In genomic region chr7:87876040-87876758, GRCh38 we compare ENCODE assay signal across 8 cellular contexts. TPM values are rescaled to one million over a fixed set of nuclear protein-coding genes. Genes with fewer than 3 reads are reported as not detected.
DNase-seq lines count a peak whose midpoint lies in the region; ATAC-seq and TF ChIP-seq lines count a peak whose summit lies in the region.

TSS of gene DBF4 (plus strand) at chr7:87876493. CDS start at chr7:87876733, 240 bp downstream.
TSS of gene SLC25A40 (minus strand) at chr7:87876360. CDS start at chr7:87858727, 17,633 bp downstream.

- peaks cover 2% of the 10 kb centered on the region for H3K9me3 ChIP-seq in suprapubic skin

- H3K27ac ChIP-seq in suprapubic skin: peak within 1 kb of the TSS; percentile 93

- ATAC-seq in HG02623 (IDR thresholded peaks at IDR 0.05; ENCODE audit: unreplicated experiment) (peak; percentile 85), SK-N-SH treated with all-trans-retinoic acid at 6 μM for 48 hours (peak; percentile 90)

- H3K4me3 ChIP-seq in suprapubic skin: peak within 1 kb of the TSS; percentile 95

- H3K36me3 ChIP-seq in suprapubic skin: no peaks in the 10 kb centered on the region

- no peak for TF ChIP-seq EP300 in suprapubic skin (IDR thresholded peaks at IDR 0.05)

- peak within 1 kb of the TSS; percentile 97 for H3K27ac Mint-ChIP-seq in activated naive CD4-positive, alpha-beta T cell treated with anti-CD3 and anti-CD28 coated beads, Interleukin-2, amount 50 U/mL, for 24 hours

- peak in 1 of 2 donors; percentile 53 for TF ChIP-seq POLR2A in suprapubic skin (IDR thresholded peaks at IDR 0.05)

- no peaks in the 10 kb centered on the region for H3K27me3 Mint-ChIP-seq in activated naive CD4-positive, alpha-beta T cell treated with anti-CD3 and anti-CD28 coated beads, Interleukin-2, amount 50 U/mL, for 24 hours

- peaks cover 6% of the 10 kb centered on the region for H3K9me3 Mint-ChIP-seq in activated naive CD4-positive, alpha-beta T cell treated with anti-CD3 and anti-CD28 coated beads, Interleukin-2, amount 50 U/mL, for 24 hours

- WGBS in suprapubic skin: under 1% methylated on average over 37 of the region's 80 CpGs

- DNase-seq in GM10266 (ENCODE audit: extremely low spot score) (peak; percentile 95), NCI-H1092 treated with DMSO at 0.1 percent for 48 hours (lab: John Stamatoyannopoulos, UW) (peak; percentile 99), glomerular endothelial cell (ENCODE audit: extremely low read depth, low read depth, low spot score) (peak; percentile 14), occipital lobe (lab: John Stamatoyannopoulos, UW) (peak; percentile 85), suprapubic skin (ENCODE audit: low spot score in 2 of 2) (peak; percentile 95 to 96)

- peaks cover 31% of the 10 kb centered on the region for H3K4me1 ChIP-seq in suprapubic skin

- peak within 1 kb of the TSS; percentile 96 for H3K4me3 Mint-ChIP-seq in activated naive CD4-positive, alpha-beta T cell treated with anti-CD3 and anti-CD28 coated beads, Interleukin-2, amount 50 U/mL, for 24 hours

- peaks cover 52% of the 10 kb centered on the region for H3K4me1 Mint-ChIP-seq in activated naive CD4-positive, alpha-beta T cell treated with anti-CD3 and anti-CD28 coated beads, Interleukin-2, amount 50 U/mL, for 24 hours

- H3K27me3 ChIP-seq in suprapubic skin: no peaks in the 10 kb centered on the region

- H3K36me3 Mint-ChIP-seq in activated naive CD4-positive, alpha-beta T cell treated with anti-CD3 and anti-CD28 coated beads, Interleukin-2, amount 50 U/mL, for 24 hours: peaks cover 24% of the 10 kb centered on the region

- TF ChIP-seq CTCF in GM10266 (IDR thresholded peaks at IDR 0.05; ENCODE audit: control insufficient read depth, insufficient read depth, low read depth, missing control alignments): no peak
- no peak for TF ChIP-seq CTCF in suprapubic skin (IDR thresholded peaks at IDR 0.05)

TF ChIP-seq in SK-N-SH treated with all-trans-retinoic acid at 6 μM for 48 hours, 23 proteins besides CTCF, POLR2A, EP300 and RAD21:
- TF ChIP-seq CSDC2 (CRISPR knock-in tag; IDR thresholded peaks at IDR 0.05) (0 out of 2 replicates have a peak, but pooled peaks have one; percentile 30), SNAI2 (CRISPR knock-in tag; IDR thresholded peaks at IDR 0.05) (peak; percentile 66; the same call in 1 of the 2 replicates), ISL1 (CRISPR knock-in tag; IDR thresholded peaks at IDR 0.05) (no peak), PATZ1 (CRISPR knock-in tag; IDR thresholded peaks at IDR 0.05; ENCODE audit: borderline replicate concordance) (no peak), ZNF70 (CRISPR knock-in tag; IDR thresholded peaks at IDR 0.05) (peak; percentile 75; the same call in 1 of the 2 replicates), GLIS3 (CRISPR knock-in tag; IDR thresholded peaks at IDR 0.05) (no peak), TCF4 (CRISPR knock-in tag; IDR thresholded peaks at IDR 0.05; ENCODE audit: borderline replicate concordance) (no peak), ZFP3 (CRISPR knock-in tag; IDR thresholded peaks at IDR 0.05) (peak; percentile 21; the same call in 1 of the 2 replicates), TOX (CRISPR knock-in tag; IDR thresholded peaks at IDR 0.05; ENCODE audit: borderline replicate concordance) (no peak), PPARA (CRISPR knock-in tag; IDR thresholded peaks at IDR 0.05; ENCODE audit: borderline replicate concordance) (no peak), ZNF565 (CRISPR knock-in tag; conservative IDR thresholded peaks at IDR 0.05; ENCODE audit: low read depth) (no peak), ESRRG (CRISPR knock-in tag; IDR thresholded peaks at IDR 0.05) (no peak), CSRNP3 (CRISPR knock-in tag; IDR thresholded peaks at IDR 0.05) (no peak)
- TF ChIP-seq, protein P1, sequence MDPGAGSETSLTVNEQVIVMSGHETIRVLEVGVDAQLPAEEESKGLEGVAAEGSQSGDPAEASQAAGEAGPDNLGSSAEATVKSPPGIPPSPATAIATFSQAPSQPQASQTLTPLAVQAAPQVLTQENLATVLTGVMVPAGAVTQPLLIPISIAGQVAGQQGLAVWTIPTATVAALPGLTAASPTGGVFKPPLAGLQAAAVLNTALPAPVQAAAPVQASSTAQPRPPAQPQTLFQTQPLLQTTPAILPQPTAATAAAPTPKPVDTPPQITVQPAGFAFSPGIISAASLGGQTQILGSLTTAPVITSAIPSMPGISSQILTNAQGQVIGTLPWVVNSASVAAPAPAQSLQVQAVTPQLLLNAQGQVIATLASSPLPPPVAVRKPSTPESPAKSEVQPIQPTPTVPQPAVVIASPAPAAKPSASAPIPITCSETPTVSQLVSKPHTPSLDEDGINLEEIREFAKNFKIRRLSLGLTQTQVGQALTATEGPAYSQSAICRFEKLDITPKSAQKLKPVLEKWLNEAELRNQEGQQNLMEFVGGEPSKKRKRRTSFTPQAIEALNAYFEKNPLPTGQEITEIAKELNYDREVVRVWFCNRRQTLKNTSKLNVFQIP (CRISPR knock-in tag; IDR thresholded peaks at IDR 0.05; ENCODE audit: borderline replicate concordance, low read depth): no peak
- TF ChIP-seq, protein P2, sequence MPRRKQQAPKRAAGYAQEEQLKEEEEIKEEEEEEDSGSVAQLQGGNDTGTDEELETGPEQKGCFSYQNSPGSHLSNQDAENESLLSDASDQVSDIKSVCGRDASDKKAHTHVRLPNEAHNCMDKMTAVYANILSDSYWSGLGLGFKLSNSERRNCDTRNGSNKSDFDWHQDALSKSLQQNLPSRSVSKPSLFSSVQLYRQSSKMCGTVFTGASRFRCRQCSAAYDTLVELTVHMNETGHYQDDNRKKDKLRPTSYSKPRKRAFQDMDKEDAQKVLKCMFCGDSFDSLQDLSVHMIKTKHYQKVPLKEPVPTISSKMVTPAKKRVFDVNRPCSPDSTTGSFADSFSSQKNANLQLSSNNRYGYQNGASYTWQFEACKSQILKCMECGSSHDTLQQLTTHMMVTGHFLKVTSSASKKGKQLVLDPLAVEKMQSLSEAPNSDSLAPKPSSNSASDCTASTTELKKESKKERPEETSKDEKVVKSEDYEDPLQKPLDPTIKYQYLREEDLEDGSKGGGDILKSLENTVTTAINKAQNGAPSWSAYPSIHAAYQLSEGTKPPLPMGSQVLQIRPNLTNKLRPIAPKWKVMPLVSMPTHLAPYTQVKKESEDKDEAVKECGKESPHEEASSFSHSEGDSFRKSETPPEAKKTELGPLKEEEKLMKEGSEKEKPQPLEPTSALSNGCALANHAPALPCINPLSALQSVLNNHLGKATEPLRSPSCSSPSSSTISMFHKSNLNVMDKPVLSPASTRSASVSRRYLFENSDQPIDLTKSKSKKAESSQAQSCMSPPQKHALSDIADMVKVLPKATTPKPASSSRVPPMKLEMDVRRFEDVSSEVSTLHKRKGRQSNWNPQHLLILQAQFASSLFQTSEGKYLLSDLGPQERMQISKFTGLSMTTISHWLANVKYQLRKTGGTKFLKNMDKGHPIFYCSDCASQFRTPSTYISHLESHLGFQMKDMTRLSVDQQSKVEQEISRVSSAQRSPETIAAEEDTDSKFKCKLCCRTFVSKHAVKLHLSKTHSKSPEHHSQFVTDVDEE (CRISPR knock-in tag; IDR thresholded peaks at IDR 0.05): peak; percentile 91
TF ChIP-seq in SK-N-SH treated with all-trans-retinoic acid at 6 μM for 48 hours: peak in this region for 5.

RNA-seq across cellular contexts. Expression of gene DBF4, which starts in this region (rescaled TPM):
- total RNA-seq in glomerular endothelial cell (10.8 and 17.4 TPM in 2 replicates), occipital lobe (14.5 TPM), suprapubic skin (10 to 100 TPM; 16.7 to 32.1 (median 20.1) TPM)

RNA-seq across cellular contexts. Expression of gene SLC25A40, which starts in this region (rescaled TPM):
- 2.4 and 11.2 TPM in 2 replicates for total RNA-seq in glomerular endothelial cell
- total RNA-seq in occipital lobe: 23.9 TPM
- 10 to 100 TPM; 14.5 to 68.8 (median 19.8) TPM for total RNA-seq in suprapubic skin

Comparison
In these comparisons a context has a peak if more than half of its experiments do, and no peak if none do; other contexts are left out.
1. Peak in every context shown above with its lines: DNase-seq, ATAC-seq, H3K4me3 ChIP-seq and H3K27ac ChIP-seq.
2. DNase-seq: peak in every context shown above with its lines; median percentile 99 in NCI-H1092 treated with DMSO at 0.1 percent for 48 hours; 96 in suprapubic skin; 95 in GM10266; 85 in occipital lobe; 14 in glomerular endothelial cell.